Comparison of ENCODE assay signal across 24 cellular contexts in genomic region chr5:31625394-31625793, GRCh38. TPM values are rescaled to one million over a fixed set of nuclear protein-coding genes. Genes with fewer than 3 reads are reported as not detected.
DNase-seq lines count a peak whose midpoint lies in the region; ATAC-seq, FAIRE-seq and TF ChIP-seq lines count a peak whose summit lies in the region.
"Had no signal": no experiment of that assay in that cellular context is flagged by ENCODE, and none has a peak within 500 bp of the region (broad histone marks: within the 10 kb centered on the region; RNA-seq: fewer than 3 reads in every experiment).

No MANE protein-coding gene starts in this region.

- H3K4me1 ChIP-seq in left ventricle myocardium inferior (peaks cover 29% of the 10 kb centered on the region), K562 (replicated peaks in 1 of 2; ENCODE audit: control insufficient read depth in 2 of 2, insufficient read depth in 2 of 2, low read length in 2 of 2) (no peaks in the 10 kb centered on the region)
- H3K4me1 ChIP-seq: BLaER1 had no signal

- no peak overlapping the region for H3K9ac ChIP-seq in K562 (ENCODE audit: insufficient read depth in 1 of 2, low read depth in 2 of 2, low read length in 2 of 2)
- H3K9ac ChIP-seq: BLaER1 had no signal

- H3K36me3 ChIP-seq in left ventricle myocardium inferior (no peaks in the 10 kb centered on the region), K562 (ENCODE audit: control insufficient read depth, insufficient read depth, low read length) (no peaks in the 10 kb centered on the region)
- H3K36me3 ChIP-seq: BE2C, BLaER1 had no signal

- H3K9me1 ChIP-seq in K562 (ENCODE audit: control insufficient read depth, insufficient read depth, low read length) = no peaks in the 10 kb centered on the region

- intact Hi-C loops in left ventricle myocardium inferior (cut with micrococcal nuclease) (no loop called here), left cardiac atrium (cut with DNase I) (no loop called here), K562 (cut with micrococcal nuclease) (no loop called here)

- no peak overlapping the region for H3K4me3 ChIP-seq in left ventricle myocardium inferior
- no peak overlapping the region for H3K4me3 ChIP-seq in K562
- H3K4me3 ChIP-seq: BLaER1, GM12878 had no signal

- CTCF ChIA-PET in K562 (lab: Yijun Ruan, JAX; ENCODE audit: low intra/inter-chr PET ratio) = no interaction called here

- H3K79me2 ChIP-seq in K562 (ENCODE audit: control insufficient read depth, insufficient read depth, low read length) = no peaks in the 10 kb centered on the region

- no peak for TF ChIP-seq EP300 in K562 (IDR thresholded peaks at IDR 0.05; ENCODE audit: low read length)

- FAIRE-seq in K562 (lab: Jason Lieb, UNC) = no peak
- FAIRE-seq: A204.1, GM12878, GM12892, GM18507 had no signal

- 6% methylated on average over 1 of the region's 1 CpG for whole genome bisulfite sequencing in K562 (ENCODE audit: insufficient coverage, low coverage, missing lambda C conversion rate)

- H3K27me3 ChIP-seq in left ventricle myocardium inferior (ENCODE audit: low read depth) = no peaks in the 10 kb centered on the region
- H3K27me3 ChIP-seq in K562 (ENCODE audit: control insufficient read depth in 2 of 2, insufficient read depth in 2 of 2, low read length in 2 of 2) = peaks cover 4 to 14% of the 10 kb centered on the region in 2 experiments; a peak in 3 of 5 replicates
- H3K27me3 ChIP-seq: BE2C, BLaER1 had no signal

- H4K20me1 ChIP-seq in K562 (replicated peaks; ENCODE audit: control insufficient read depth, insufficient read depth, low read length) = no peaks in the 10 kb centered on the region; the same call in 1 of the 2 replicates
- H4K20me1 ChIP-seq: BLaER1 had no signal

- H3K4me2 ChIP-seq in K562 (ENCODE audit: insufficient read depth, low read length) = no peak overlapping the region
- H3K4me2 ChIP-seq: BLaER1 had no signal

- no TSS peak for BruUV-seq in K562 (replicated peaks; lab: Mats Ljungman, UMichigan)

- H3K27ac ChIP-seq in left ventricle myocardium inferior (replicated peaks) (peak overlapping the region; percentile 75), VCaP (peak overlapping the region; percentile 65), K562 (ENCODE audit: extremely low read depth, low read depth, low read length) (no peak overlapping the region)
- H3K27ac ChIP-seq: BLaER1 had no signal

- TF ChIP-seq POLR2A in K562 (conservative IDR thresholded peaks at IDR 0.05) = no peak

- POLR2A ChIA-PET in K562 (lab: Yijun Ruan, JAX) = no interaction called here

- DNase-seq in left ventricle myocardium inferior = no peak
- DNase-seq in left cardiac atrium = no peak
- DNase-seq in K562 (ENCODE audit: extremely low read depth in 1 of 4, low spot score in 3 of 4) = no peak
- DNase-seq: 8988T; ACHN; BE2C; CD4-positive, alpha-beta memory T cell; CD4-positive, CD25-positive, alpha-beta regulatory T cell; CD8-positive, alpha-beta memory T cell; COR-L47; DMS 273 treated with DMSO at 0.1 percent for 48 hours; DMS153; DMS53; DMS79; DND-41; EL; GDM1 had no signal

- TF ChIP-seq CTCF in left ventricle myocardium inferior (IDR thresholded peaks at IDR 0.05; ENCODE audit: borderline replicate concordance) (no peak), VCaP (conservative IDR thresholded peaks at IDR 0.05) (no peak), K562 (IDR thresholded peaks at IDR 0.05 in 2 of 3, conservative IDR thresholded peaks at IDR 0.05 in 1 of 3; ENCODE audit: insufficient read depth in 2 of 3, low read depth in 1 of 3, low read length in 3 of 3) (no peak)

- H3K9me3 ChIP-seq in left ventricle myocardium inferior (replicated peaks) = no peaks in the 10 kb centered on the region
- H3K9me3 ChIP-seq in K562 (replicated peaks; ENCODE audit: control insufficient read depth, insufficient read depth, low read depth, low read length) = no peaks in the 10 kb centered on the region
- H3K9me3 ChIP-seq: BE2C, BLaER1 had no signal

- H2AFZ ChIP-seq in K562 (ENCODE audit: low read depth, low read length) = no peak overlapping the region

- TF ChIP-seq RAD21 in K562 (CRISPR knock-in tag; conservative IDR thresholded peaks at IDR 0.05 in 1 of 2, IDR thresholded peaks at IDR 0.05 in 1 of 2) = no peak

- no peak for ATAC-seq in left cardiac atrium
- no peak for ATAC-seq in K562
- ATAC-seq in GM21737 (IDR thresholded peaks at IDR 0.05; ENCODE audit: unreplicated experiment) = no peak
- ATAC-seq: GM12878 had no signal

- in situ Hi-C loops in K562 (cut with MboI) = no loop called here

TF ChIP-seq in K562, 482 proteins besides CTCF, POLR2A, EP300 and RAD21:
- TF ChIP-seq CREBBP (IDR thresholded peaks at IDR 0.05; ENCODE audit: low read depth, low read length) = no peak
- 0 out of 2 replicates have a peak, but pooled peaks have one; percentile 9 for TF ChIP-seq NFIC (IDR thresholded peaks at IDR 0.05)

RNA-seq across cellular contexts. Expression of gene PDZD2, which starts 13.5 kb away (rescaled TPM):
- 120 TPM for total RNA-seq in left ventricle myocardium inferior
- total RNA-seq in left cardiac atrium = 10 to 100 TPM; 66.2 to 77.3 TPM
- not detected in 2 replicates for total RNA-seq in K562 (2011; cell fraction: chromatin; rRNA removed; ENCODE audit: low replicate concordance)
- not detected in 2 replicates for total RNA-seq in K562 (2011; cell fraction: nucleolus; rRNA removed)
- total RNA-seq in K562 (2011; cell fraction: nucleoplasm; rRNA removed) = not detected in 2 replicates
- total RNA-seq in K562 (2014; rRNA removed) = not detected in 2 replicates
- total RNA-seq in K562 (2014; rRNA removed; fragmentation: Illumina TruSeq; extraction: Trizol) = not detected in 2 replicates
- total RNA-seq in K562 (2015; rRNA removed; fragmentation: Illumina TruSeq; extraction: Trizol) = not detected in 2 replicates
- 0.02 and 0.13 TPM in 2 replicates for total RNA-seq in K562 (2021)
- not detected in 2 replicates for polyA plus RNA-seq in K562 (2011; rRNA removed)
- not detected in 2 replicates for polyA plus RNA-seq in K562 (2011; cell fraction: cytosol; rRNA removed)
- not detected in 2 replicates for polyA plus RNA-seq in K562 (2011; cell fraction: nucleus; rRNA removed)
- polyA plus RNA-seq in K562 (2012) = 0.09 and 0.21 TPM in 2 replicates
- not detected in 2 replicates for polyA plus RNA-seq in K562 (2014; fragmentation: Illumina TruSeq; extraction: Trizol)
- polyA plus RNA-seq in K562 (2014; fragmentation: Nextera tagmentation; extraction: Ambion mirVana) = under 1 TPM; 0.04 to 0.08 TPM
- not detected in 2 replicates for polyA plus RNA-seq in K562 (2014; rRNA removed)
- polyA minus RNA-seq in K562 (2011; rRNA and poly(A)+ RNA removed) = not detected in 2 replicates
- not detected in 2 replicates for polyA minus RNA-seq in K562 (2011; cell fraction: cytosol; rRNA and poly(A)+ RNA removed)
- under 0.01 TPM in 1 of 2 replicates, not detected in the other for polyA minus RNA-seq in K562 (2011; cell fraction: nucleus; rRNA and poly(A)+ RNA removed)

Comparison
In these comparisons a context has a peak if more than half of its experiments do, and no peak if none do; other contexts are left out.
1. RNA of gene PDZD2, which starts 13.5 kb away (total RNA-seq): 120 TPM in left ventricle myocardium inferior (single experiment) and 66.2 to 77.3 TPM in left cardiac atrium; 0.02 to 0.13 TPM in K562; every median in the first group is over 10 times any median in the second.